Comparison of ENCODE assay signal across 8 cellular contexts in the genomic region with DNA sequence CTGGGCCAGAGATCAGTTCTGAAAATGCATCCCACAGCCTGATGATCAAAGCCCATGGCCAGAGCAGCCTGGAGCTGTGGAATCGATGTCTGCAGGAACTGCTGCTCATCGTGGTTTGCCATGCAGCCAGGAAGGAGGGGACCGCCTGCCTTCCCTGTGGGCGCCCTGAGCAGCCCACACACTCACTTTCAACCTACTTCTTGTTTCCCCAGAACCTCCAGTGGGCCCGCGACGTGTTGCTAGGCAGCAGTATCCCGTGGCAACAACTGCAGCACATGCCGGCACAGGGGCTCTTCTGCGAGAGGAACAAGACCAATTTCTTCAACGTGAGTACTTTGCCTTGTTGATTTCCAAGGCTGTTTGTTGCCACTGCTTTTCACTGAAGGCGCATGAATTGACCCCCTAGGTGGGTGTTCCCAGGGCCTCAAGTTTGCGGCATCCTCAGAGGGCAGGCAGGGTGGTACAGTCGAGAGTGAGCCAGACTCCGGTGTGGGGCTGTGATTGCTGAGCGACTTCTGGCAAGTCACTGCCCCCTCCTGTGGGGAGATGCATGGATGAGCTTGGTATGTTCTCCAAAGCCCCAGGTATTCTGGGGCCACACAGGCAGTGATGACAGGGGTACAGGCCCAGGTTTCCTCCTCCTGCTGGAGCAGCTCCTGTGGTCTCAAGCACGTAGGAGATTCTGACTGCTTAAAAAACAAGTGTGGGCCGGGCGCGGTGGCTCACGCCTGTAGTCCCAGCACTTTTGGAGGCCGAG.
A peak's percentile ranks its signal among the peaks of the same experiment; 100 is the strongest.
DNase-seq lines count a peak whose midpoint lies in the region; ATAC-seq, FAIRE-seq and TF ChIP-seq lines count a peak whose summit lies in the region.

No MANE protein-coding gene starts in this region.

- DNase-seq in NCI-H2227 (lab: John Stamatoyannopoulos, UW; ENCODE audit: unreplicated experiment) = peak; percentile 72
- DNase-seq in activated T-helper 1 cell treated with Interleukin-2 at 50 U/mL for 16 hours (ENCODE audit: low read depth) = peak; percentile 34
- peak; percentile 91 for DNase-seq in left kidney (ENCODE audit: low read depth, low spot score)
- peak; percentile 68 for DNase-seq in stimulated activated CD8-positive, alpha-beta memory T cell treated with anti-CD3 and anti-CD28 coated beads, Interleukin-2, amount 100 ng/mL, for 1 hour (ENCODE audit: low read depth in 2 of 2)
- DNase-seq in WERI-Rb-1 = no peak
- no peak for DNase-seq in NCI-H1436 (lab: John Stamatoyannopoulos, UW)
- no peak for DNase-seq in HTR-8/SVneo (ENCODE audit: insufficient read length, low spot score)

- FAIRE-seq in HTR-8/SVneo (lab: Jason Lieb, UNC) = no peak

- no peaks in the 10 kb centered on the region for H3K27me3 ChIP-seq in WERI-Rb-1 (ENCODE audit: insufficient read depth, low read depth, severe bottlenecking)

- H3K36me3 ChIP-seq in WERI-Rb-1 = peaks cover 58% of the 10 kb centered on the region

- ATAC-seq in GM19455 (IDR thresholded peaks at IDR 0.05; ENCODE audit: unreplicated experiment) = no peak

- H3K4me3 ChIP-seq in WERI-Rb-1 (ENCODE audit: low read depth, low read length) = no peak overlapping the region

- no peak for TF ChIP-seq CTCF in WERI-Rb-1 (IDR thresholded peaks at IDR 0.05; ENCODE audit: low read depth, low read length)

- no peak overlapping the region for H3K27ac ChIP-seq in WERI-Rb-1

- no peaks in the 10 kb centered on the region for H3K9me3 ChIP-seq in WERI-Rb-1 (ENCODE audit: severe bottlenecking)

Comparison
In these comparisons a context has a peak if more than half of its experiments do, and no peak if none do; other contexts are left out.
1. DNase-seq: peak in NCI-H2227 (single experiment), activated T-helper 1 cell treated with Interleukin-2 at 50 U/mL for 16 hours (single experiment), left kidney (single experiment) and stimulated activated CD8-positive, alpha-beta memory T cell treated with anti-CD3 and anti-CD28 coated beads, Interleukin-2, amount 100 ng/mL, for 1 hour (2 of 2); none in WERI-Rb-1 (single experiment), NCI-H1436 (single experiment) and HTR-8/SVneo (single experiment).